Comparison of ENCODE assay signal across 1 cellular context in genomic region chr14:50575769-50576168, GRCh38.
TF ChIP-seq lines count a peak whose summit lies in the region.

No MANE protein-coding gene starts in this region.

TF ChIP-seq in A549, 52 proteins besides CTCF, POLR2A, EP300 and RAD21 (continued from another document):
- TF ChIP-seq PBX3 (IDR thresholded peaks at IDR 0.05): no peak
- no peak for TF ChIP-seq ZNF302 (CRISPR knock-in tag; IDR thresholded peaks at IDR 0.05)
- TF ChIP-seq MAFK (IDR thresholded peaks at IDR 0.05; ENCODE audit: partially characterized antibody): no peak
- no peak for TF ChIP-seq HMGXB4 (CRISPR knock-in tag; IDR thresholded peaks at IDR 0.05; ENCODE audit: borderline replicate concordance)
- TF ChIP-seq HOXA7 (CRISPR knock-in tag; IDR thresholded peaks at IDR 0.05): no peak
- no peak for TF ChIP-seq MYC (IDR thresholded peaks at IDR 0.05; ENCODE audit: borderline replicate concordance, low read length)
- TF ChIP-seq ELK1 (IDR thresholded peaks at IDR 0.05; ENCODE audit: low read depth, low read length): no peak
- TF ChIP-seq REST (IDR thresholded peaks at IDR 0.05): no peak
- no peak for TF ChIP-seq HDAC2 (IDR thresholded peaks at IDR 0.05)
- TF ChIP-seq CBX2 (IDR thresholded peaks at IDR 0.05; ENCODE audit: borderline replicate concordance, low read depth): no peak
